In genomic region chr18:35029770-35030169, GRCh38 we compare ENCODE assay signal across 8 cellular contexts. TPM values are rescaled to one million over a fixed set of nuclear protein-coding genes. Genes with fewer than 3 reads are reported as not detected.
DNase-seq lines count a peak whose midpoint lies in the region; ATAC-seq and TF ChIP-seq lines count a peak whose summit lies in the region.

No MANE protein-coding gene starts in this region.

- H3K9ac ChIP-seq in KMS-11, result peak overlapping the region; percentile 18; the same call in 1 of the 2 replicates
- peak overlapping the region in 1 of 2 donors; percentile 7 for H3K9ac ChIP-seq in stomach smooth muscle (ENCODE audit: low read length in 2 of 2)

- H3K27ac ChIP-seq in KMS-11, result peak overlapping the region; percentile 33
- peak overlapping the region; percentile 0 to 65 (median 45) for H3K27ac ChIP-seq in esophagus muscularis mucosa (replicated peaks in 1 of 4)
- H3K27ac ChIP-seq in stomach smooth muscle (ENCODE audit: low read length), result no peak overlapping the region

- H3K27me3 ChIP-seq in GM06990 (replicated peaks; ENCODE audit: control insufficient read depth, insufficient read depth, low read length) (no peaks in the 10 kb centered on the region), KMS-11 (ENCODE audit: insufficient read depth, low read depth) (no peaks in the 10 kb centered on the region), esophagus muscularis mucosa (no peaks in the 10 kb centered on the region), stomach smooth muscle (ENCODE audit: control insufficient read depth in 1 of 2, insufficient read depth in 2 of 2, low read length in 2 of 2) (no peaks in the 10 kb centered on the region)

- peak; percentile 11 for TF ChIP-seq CTCF in GM06990 (IDR thresholded peaks at IDR 0.05; ENCODE audit: insufficient read depth, low read length, poor library complexity, severe bottlenecking)
- peak; percentile 36; the same call in 1 of the 2 replicates for TF ChIP-seq CTCF in KMS-11 (conservative IDR thresholded peaks at IDR 0.05; ENCODE audit: low read depth, low read length)
- TF ChIP-seq CTCF in esophagus muscularis mucosa (IDR thresholded peaks at IDR 0.05), result peak in 1 of 3 experiments; percentile 28

- WGBS in esophagus muscularis mucosa, result 12% methylated on average over 3 of the region's 3 CpGs

- H3K9me3 ChIP-seq in esophagus muscularis mucosa (no peaks in the 10 kb centered on the region), stomach smooth muscle (ENCODE audit: control insufficient read depth in 2 of 2, low read length in 2 of 2) (no peaks in the 10 kb centered on the region)

- no peaks in the 10 kb centered on the region for H3K36me3 ChIP-seq in GM06990 (ENCODE audit: control insufficient read depth, insufficient read depth, low read length)
- no peaks in the 10 kb centered on the region for H3K36me3 ChIP-seq in KMS-11 (ENCODE audit: insufficient read depth)
- no peaks in the 10 kb centered on the region for H3K36me3 ChIP-seq in esophagus muscularis mucosa
- no peaks in the 10 kb centered on the region for H3K36me3 ChIP-seq in stomach smooth muscle (ENCODE audit: control insufficient read depth in 2 of 2, insufficient read depth in 2 of 2, low read length in 2 of 2)

- TF ChIP-seq EP300 in esophagus muscularis mucosa (IDR thresholded peaks at IDR 0.05), result no peak

- intact Hi-C loops in esophagus muscularis mucosa (cut with DNase I) (no loop called here), posterior vena cava (cut with DNase I) (loop anchor here in 1 of 2 donors (5.0 kb wide), 1 partner anchor 1618 kb away; no protein-coding TSS in a partner anchor)

- ATAC-seq in GM21367 (IDR thresholded peaks at IDR 0.05; ENCODE audit: unreplicated experiment), result peak; percentile 75

- no peak for TF ChIP-seq POLR2A in esophagus muscularis mucosa (IDR thresholded peaks at IDR 0.05; ENCODE audit: low read depth)

- H3K4me1 ChIP-seq in KMS-11 (ENCODE audit: low read depth, poor library complexity, severe bottlenecking) (peaks cover 18% of the 10 kb centered on the region), esophagus muscularis mucosa (peaks cover 24 to 40% (median 39%) of the 10 kb centered on the region in 4 donors), stomach smooth muscle (ENCODE audit: control insufficient read depth, insufficient read depth, low read length) (peaks cover 9% of the 10 kb centered on the region)

- H3K79me2 ChIP-seq in KMS-11 (ENCODE audit: insufficient read depth, low read depth), result no peaks in the 10 kb centered on the region

- DNase-seq in GM06990 (ENCODE audit: extremely low read depth, insufficient read length) (no peak), esophagus muscularis mucosa (ENCODE audit: extremely low spot score) (no peak), SKM-1 (lab: John Stamatoyannopoulos, UW; ENCODE audit: unreplicated experiment) (no peak), medulla oblongata (ENCODE audit: extremely low spot score) (no peak), posterior vena cava (ENCODE audit: low spot score) (no peak)

- peak overlapping the region; percentile 75 for H2AFZ ChIP-seq in KMS-11 (ENCODE audit: low read depth)

- peak overlapping the region; percentile 89 for H3K4me2 ChIP-seq in KMS-11

- H3K4me3 ChIP-seq in GM06990 (replicated peaks; ENCODE audit: low read depth, low read length), result peak overlapping the region; percentile 12
- no peak overlapping the region for H3K4me3 ChIP-seq in KMS-11 (IDR thresholded peaks at IDR 0.05; ENCODE audit: insufficient read depth, low read depth, low read length)
- peak overlapping the region; percentile 25 to 40 (median 36) for H3K4me3 ChIP-seq in esophagus muscularis mucosa
- H3K4me3 ChIP-seq in stomach smooth muscle (ENCODE audit: low read length in 2 of 2), result peak overlapping the region; percentile 19 to 30

- no peaks in the 10 kb centered on the region for H4K20me1 ChIP-seq in KMS-11 (ENCODE audit: insufficient read depth)

RNA-seq across cellular contexts. Expression of gene MAPRE2, which starts 11.4 kb away (rescaled TPM):
- total RNA-seq in esophagus muscularis mucosa, result 10 to 100 TPM; 22.2 to 32.2 (median 24.5) TPM
- 10 to 100 TPM; 38.7 to 52.8 TPM for total RNA-seq in posterior vena cava
